ENCODE assay signal across 12 cellular contexts in the genomic region with DNA sequence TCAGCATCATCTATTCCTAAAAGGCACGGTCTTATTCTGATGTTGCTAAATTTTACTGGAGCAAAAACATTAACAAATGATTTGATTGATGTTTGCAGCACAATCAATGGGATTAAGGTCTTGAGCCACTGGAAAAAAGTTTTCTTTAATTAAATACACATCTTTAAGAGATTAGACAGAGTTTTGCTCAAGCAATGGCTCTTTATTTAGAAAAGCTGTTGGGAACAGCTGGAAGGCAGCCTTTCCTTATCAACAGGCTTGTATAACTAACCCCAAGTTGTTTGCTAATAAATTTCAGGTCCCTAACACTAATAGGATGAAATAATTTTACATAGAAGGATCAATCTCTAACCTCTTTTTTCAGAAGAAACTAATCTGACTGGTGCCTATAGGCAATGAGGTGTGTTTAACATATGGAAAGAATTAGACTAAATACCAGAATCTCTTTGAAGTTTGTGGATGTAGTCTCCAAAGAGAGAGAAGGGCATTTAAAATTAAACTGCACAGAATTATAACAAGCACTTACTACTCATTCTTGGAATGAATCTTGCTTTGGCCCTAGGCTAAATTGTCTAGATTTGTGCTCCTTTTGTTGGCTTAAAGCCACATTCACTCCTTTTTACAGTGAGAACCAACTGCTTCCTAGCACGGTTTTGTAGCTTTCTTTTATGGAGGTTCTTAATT.
DNase-seq lines count a peak whose midpoint lies in the region; ATAC-seq and TF ChIP-seq lines count a peak whose summit lies in the region.
"Had no signal": no experiment of that assay in that cellular context is flagged by ENCODE, and none has a peak within 500 bp of the region (broad histone marks: within the 10 kb centered on the region; RNA-seq: fewer than 3 reads in every experiment).

No MANE protein-coding gene starts in this region.

- CTCF ChIA-PET in activated CD4-positive, alpha-beta T cell treated with anti-CD3 and anti-CD28 coated beads for 36 hours (lab: Charles Lee): interaction anchor here (1.0 to 3.2 kb wide), 6 partner anchors 9 to 123 kb away, joined by 3 to 12 read pairs (median 5); no protein-coding TSS in a partner anchor

- peak overlapping the region; percentile 93 for H3K27ac Mint-ChIP-seq in activated CD4-positive, alpha-beta T cell treated with anti-CD3 and anti-CD28 coated beads for 36 hours
- peak overlapping the region; percentile 94 to 99 for H3K27ac Mint-ChIP-seq in effector memory CD8-positive, alpha-beta T cell

- peaks cover 96% of the 10 kb centered on the region for H3K4me1 Mint-ChIP-seq in activated CD4-positive, alpha-beta T cell treated with anti-CD3 and anti-CD28 coated beads for 36 hours
- H3K4me1 Mint-ChIP-seq in effector memory CD8-positive, alpha-beta T cell (ENCODE audit: low read depth in 2 of 2): peaks cover 79 to 90% of the 10 kb centered on the region in 2 donors

- TF ChIP-seq CTCF in testis (IDR thresholded peaks at IDR 0.05) (no peak), BE2C (IDR thresholded peaks at IDR 0.05; ENCODE audit: low read depth, low read length) (no peak)

- H3K27ac ChIP-seq in testis: no peak overlapping the region
- H3K27ac ChIP-seq: prostate gland had no signal

- no peaks in the 10 kb centered on the region for H3K27me3 Mint-ChIP-seq in activated CD4-positive, alpha-beta T cell treated with anti-CD3 and anti-CD28 coated beads for 36 hours
- no peaks in the 10 kb centered on the region for H3K27me3 Mint-ChIP-seq in effector memory CD8-positive, alpha-beta T cell

- H3K36me3 Mint-ChIP-seq in activated CD4-positive, alpha-beta T cell treated with anti-CD3 and anti-CD28 coated beads for 36 hours (ENCODE audit: low read depth): peaks cover 31% of the 10 kb centered on the region
- peaks cover 22% of the 10 kb centered on the region for H3K36me3 Mint-ChIP-seq in effector memory CD8-positive, alpha-beta T cell (ENCODE audit: insufficient read depth)

- no peak for DNase-seq in activated CD4-positive, alpha-beta T cell treated with anti-CD3 and anti-CD28 coated beads for 36 hours
- no peak for DNase-seq in activated CD4-positive, alpha-beta T cell treated with anti-CD3 and anti-CD28 coated beads, Interleukin-2, amount 50 U/mL, for 4 hours
- peak; percentile 89 for DNase-seq in RPMI7951 (ENCODE audit: low read depth)
- DNase-seq in effector memory CD8-positive, alpha-beta T cell: no peak
- DNase-seq in stimulated activated naive CD8-positive, alpha-beta T cell treated with anti-CD3 and anti-CD28 coated beads, Interleukin-15, Interleukin-2, amounts not matched to agents 100 U/mL and 50 U/mL, for 24 hours: no peak
- no peak for DNase-seq in testis
- no peak for DNase-seq in BE2C
- DNase-seq: activated CD8-positive, alpha-beta memory T cell treated with anti-CD3 and anti-CD28 coated beads for 24 hours; NCI-H1105; OCI-M1 had no signal

- H3K4me3 Mint-ChIP-seq in activated CD4-positive, alpha-beta T cell treated with anti-CD3 and anti-CD28 coated beads for 36 hours: peak overlapping the region; percentile 64
- H3K4me3 Mint-ChIP-seq in effector memory CD8-positive, alpha-beta T cell: peak overlapping the region; percentile 72 to 79

- no peak for TF ChIP-seq POLR2A in testis (IDR thresholded peaks at IDR 0.05)

- no peaks in the 10 kb centered on the region for H3K36me3 ChIP-seq in testis (ENCODE audit: low read depth, missing control alignments)
- H3K36me3 ChIP-seq in BE2C: no peaks in the 10 kb centered on the region
- H3K36me3 ChIP-seq: prostate gland had no signal

- peaks cover 5% of the 10 kb centered on the region for H3K9me3 Mint-ChIP-seq in activated CD4-positive, alpha-beta T cell treated with anti-CD3 and anti-CD28 coated beads for 36 hours (ENCODE audit: low read depth)
- H3K9me3 Mint-ChIP-seq in effector memory CD8-positive, alpha-beta T cell: peaks cover 3 to 7% of the 10 kb centered on the region in 2 donors

- ATAC-seq in activated CD4-positive, alpha-beta T cell treated with anti-CD3 and anti-CD28 coated beads for 36 hours: peak; percentile 17
- ATAC-seq in effector memory CD8-positive, alpha-beta T cell (replicated peaks): no peak
- ATAC-seq in stimulated activated naive CD8-positive, alpha-beta T cell treated with anti-CD3 and anti-CD28 coated beads, Interleukin-15, Interleukin-2, amounts not matched to agents 100 U/mL and 50 U/mL, for 24 hours: peak; percentile 49
- no peak for ATAC-seq in GM18861 (IDR thresholded peaks at IDR 0.05; ENCODE audit: unreplicated experiment)

- 39 to 47% methylated on average over 2 of the region's 2 CpGs for WGBS in testis, 2 donors

- no peak overlapping the region for H3K4me3 ChIP-seq in testis
- H3K4me3 ChIP-seq in BE2C (ENCODE audit: low read depth, low read length): no peak overlapping the region
- H3K4me3 ChIP-seq: prostate gland had no signal

- H3K4me1 ChIP-seq in testis: peaks cover 3% of the 10 kb centered on the region
- peaks cover 6% of the 10 kb centered on the region for H3K4me1 ChIP-seq in BE2C
- H3K4me1 ChIP-seq: prostate gland had no signal

- intact Hi-C loops in activated CD4-positive, alpha-beta T cell treated with anti-CD3 and anti-CD28 coated beads for 36 hours (cut with DNase I, micrococcal nuclease): loop anchor here (1.0 to 5.0 kb wide), 3 partner anchors 13 to 54 kb away; no protein-coding TSS in a partner anchor
- intact Hi-C loops in testis (cut with DNase I; ENCODE audit: low total_unique reads): no loop called here

- H3K9me3 ChIP-seq in testis (no peaks in the 10 kb centered on the region), BE2C (no peaks in the 10 kb centered on the region)
- H3K9me3 ChIP-seq: prostate gland had no signal

- POLR2A ChIA-PET in activated CD4-positive, alpha-beta T cell treated with anti-CD3 and anti-CD28 coated beads for 36 hours (lab: Charles Lee): interaction anchor here (1.2 kb wide), 1 partner anchor 52 kb away, joined by 3 read pairs; no protein-coding TSS in a partner anchor

- no peaks in the 10 kb centered on the region for H3K27me3 ChIP-seq in testis
- H3K27me3 ChIP-seq in BE2C: no peaks in the 10 kb centered on the region

Comparison
In these comparisons a context has a peak if more than half of its experiments do, and no peak if none do; other contexts are left out.
1. ATAC-seq: peak in activated CD4-positive, alpha-beta T cell treated with anti-CD3 and anti-CD28 coated beads for 36 hours (single experiment) and stimulated activated naive CD8-positive, alpha-beta T cell treated with anti-CD3 and anti-CD28 coated beads, Interleukin-15, Interleukin-2, amounts not matched to agents 100 U/mL and 50 U/mL, for 24 hours (single experiment); none in effector memory CD8-positive, alpha-beta T cell (single experiment) and GM18861 (single experiment).